ENCODE assay signal across 29 cellular contexts in genomic region chr5:74988273-74988983, GRCh38.
"Had no signal": no experiment of that assay in that cellular context is flagged by ENCODE, and none has a peak within 500 bp of the region (broad histone marks: within the 10 kb centered on the region; RNA-seq: fewer than 3 reads in every experiment).

No MANE protein-coding gene starts in this region.

- H3K36me3 Mint-ChIP-seq: neural progenitor cell had no signal

- H3K4me3 Mint-ChIP-seq: effector memory CD8-positive, alpha-beta T cell; memory B cell; naive thymus-derived CD4-positive, alpha-beta T cell; nephron; neural progenitor cell; stimulated activated naive CD8-positive, alpha-beta T cell treated with anti-CD3 and anti-CD28 coated beads, Interleukin-15, amount 100 ng/mL, for 72 hours had no signal

- H3K27me3 ChIP-seq: gastrocnemius medialis, heart left ventricle, hepatocyte, neural progenitor cell, right atrium auricular region, suprapubic skin, transverse colon, vagina had no signal

- H3K27ac ChIP-seq: epithelial cell of prostate, gastrocnemius medialis, heart left ventricle, hepatocyte, neural progenitor cell, parathyroid adenoma, prostate gland, right atrium auricular region, suprapubic skin, transverse colon, vagina had no signal

- H3K4me3 ChIP-seq: gastrocnemius medialis, heart left ventricle, hepatocyte, lung, neural progenitor cell, prostate gland, right atrium auricular region, smooth muscle cell, suprapubic skin, transverse colon, vagina had no signal

- ATAC-seq: effector memory CD8-positive, alpha-beta T cell; esophagus mucosa; gastrocnemius medialis; heart left ventricle; left lobe of liver; naive thymus-derived CD4-positive, alpha-beta T cell; sciatic nerve; stimulated activated naive CD8-positive, alpha-beta T cell treated with anti-CD3 and anti-CD28 coated beads, Interleukin-15, amount 100 ng/mL, for 72 hours had no signal

- H3K27me3 Mint-ChIP-seq: effector memory CD8-positive, alpha-beta T cell; stimulated activated naive CD8-positive, alpha-beta T cell treated with anti-CD3 and anti-CD28 coated beads, Interleukin-15, amount 100 ng/mL, for 72 hours had no signal

- H3K36me3 ChIP-seq: gastrocnemius medialis, heart left ventricle, neural progenitor cell, prostate gland, right atrium auricular region, suprapubic skin, transverse colon, vagina had no signal

- H2AFZ ChIP-seq: hepatocyte, neural progenitor cell, parathyroid adenoma had no signal

- H3K9me3 ChIP-seq: gastrocnemius medialis, prostate gland, suprapubic skin, transverse colon, vagina had no signal

- H3K4me2 ChIP-seq: hepatocyte, neural progenitor cell, smooth muscle cell had no signal

- H3K4me1 Mint-ChIP-seq: memory B cell; naive thymus-derived CD4-positive, alpha-beta T cell; nephron; neural progenitor cell; stimulated activated naive CD8-positive, alpha-beta T cell treated with anti-CD3 and anti-CD28 coated beads, Interleukin-15, amount 100 ng/mL, for 72 hours had no signal

- H3K79me2 ChIP-seq: hepatocyte, parathyroid adenoma had no signal

- DNase-seq: cortex of kidney; effector memory CD8-positive, alpha-beta T cell; foreskin fibroblast; gastrocnemius medialis; heart left ventricle; kidney; naive thymus-derived CD4-positive, alpha-beta T cell; stimulated activated CD4-positive, alpha-beta T cell treated with anti-CD3 and anti-CD28 coated beads, Interleukin-12 subunit alpha, Interleukin-12 subunit beta, amount 100 ng/mL, for 4 hours; stimulated activated CD4-positive, alpha-beta T cell treated with anti-CD3 and anti-CD28 coated beads, Interleukin-1b, Interleukin-23, amount 100 ng/mL, for 48 hours; stimulated activated CD4-positive, alpha-beta T cell treated with anti-CD3 and anti-CD28 coated beads, Interleukin-4, amount 100 ng/mL, for 1 hour; stimulated activated CD8-positive, alpha-beta memory T cell treated with anti-CD3 and anti-CD28 coated beads, Interleukin-4, amount 100 ng/mL, for 48 hours; stimulated activated naive CD4-positive, alpha-beta T cell; stimulated activated naive CD8-positive, alpha-beta T cell treated with anti-CD3 and anti-CD28 coated beads, Interleukin-15, amount 100 ng/mL, for 72 hours; transverse colon had no signal

- H3K27ac Mint-ChIP-seq: effector memory CD8-positive, alpha-beta T cell; memory B cell; naive thymus-derived CD4-positive, alpha-beta T cell; nephron; neural progenitor cell; stimulated activated naive CD8-positive, alpha-beta T cell treated with anti-CD3 and anti-CD28 coated beads, Interleukin-15, amount 100 ng/mL, for 72 hours had no signal

- H3K4me1 ChIP-seq: gastrocnemius medialis, heart left ventricle, neural progenitor cell, parathyroid adenoma, prostate gland, right atrium auricular region, suprapubic skin, transverse colon, vagina had no signal

- H3K9me3 Mint-ChIP-seq: effector memory CD8-positive, alpha-beta T cell; nephron had no signal

- H3K9ac ChIP-seq: neural progenitor cell, parathyroid adenoma had no signal
